In genomic region chr14:101849125-101849524, GRCh38 we compare ENCODE assay signal across 8 cellular contexts.
A peak's percentile ranks its signal among the peaks of the same experiment; 100 is the strongest.
DNase-seq lines count a peak whose midpoint lies in the region; ATAC-seq lines count a peak whose summit lies in the region.
"Had no signal": no experiment of that assay in that cellular context is flagged by ENCODE, and none has a peak within 500 bp of the region (broad histone marks: within the 10 kb centered on the region; RNA-seq: fewer than 3 reads in every experiment).

No MANE protein-coding gene starts in this region.

- H3K27ac Mint-ChIP-seq in naive B cell: peak overlapping the region; percentile 54 to 98 (median 94)
- no peak overlapping the region for H3K27ac Mint-ChIP-seq in activated naive CD4-positive, alpha-beta T cell treated with anti-CD3 and anti-CD28 coated beads, Interleukin-2, amount 10 ng/mL, durations not matched to agents 7 days and 5 days

- DNase-seq in naive B cell (peak; percentile 44), Ammon's horn (ENCODE audit: low spot score) (no peak)
- no peak for DNase-seq in activated naive CD4-positive, alpha-beta T cell treated with anti-CD3 and anti-CD28 coated beads, Interleukin-2, amount 10 ng/mL, durations not matched to agents 7 days and 5 days
- DNase-seq: kidney glomerular epithelial cell had no signal

- H3K4me3 Mint-ChIP-seq in naive B cell: peak overlapping the region in 6 of 8 donors; percentile 10 to 86 (median 38)
- no peak overlapping the region for H3K4me3 Mint-ChIP-seq in activated naive CD4-positive, alpha-beta T cell treated with anti-CD3 and anti-CD28 coated beads, Interleukin-2, amount 10 ng/mL, durations not matched to agents 7 days and 5 days

- ATAC-seq in GM18870 (IDR thresholded peaks at IDR 0.05; ENCODE audit: unreplicated experiment) (peak; percentile 78), GM21737 (IDR thresholded peaks at IDR 0.05; ENCODE audit: unreplicated experiment) (peak; percentile 73), HG03571 (IDR thresholded peaks at IDR 0.05; ENCODE audit: unreplicated experiment) (peak; percentile 81), naive B cell (ENCODE audit: low read depth in 2 of 2) (peak; percentile 59 to 68), HG03469 (IDR thresholded peaks at IDR 0.05; ENCODE audit: unreplicated experiment) (no peak)

- CTCF ChIA-PET in activated naive CD4-positive, alpha-beta T cell treated with anti-CD3 and anti-CD28 coated beads, Interleukin-2, amount 10 ng/mL, durations not matched to agents 7 days and 5 days (lab: Charles Lee): no interaction called here

- no peaks in the 10 kb centered on the region for H3K9me3 Mint-ChIP-seq in naive B cell
- H3K9me3 Mint-ChIP-seq in activated naive CD4-positive, alpha-beta T cell treated with anti-CD3 and anti-CD28 coated beads, Interleukin-2, amount 10 ng/mL, durations not matched to agents 7 days and 5 days: no peaks in the 10 kb centered on the region

- H3K4me1 Mint-ChIP-seq in naive B cell: peaks cover 70 to 94% (median 74%) of the 10 kb centered on the region in 3 donors
- H3K4me1 Mint-ChIP-seq in activated naive CD4-positive, alpha-beta T cell treated with anti-CD3 and anti-CD28 coated beads, Interleukin-2, amount 10 ng/mL, durations not matched to agents 7 days and 5 days: peaks cover 86% of the 10 kb centered on the region

- no peaks in the 10 kb centered on the region for H3K27me3 Mint-ChIP-seq in naive B cell
- H3K27me3 Mint-ChIP-seq in activated naive CD4-positive, alpha-beta T cell treated with anti-CD3 and anti-CD28 coated beads, Interleukin-2, amount 10 ng/mL, durations not matched to agents 7 days and 5 days: no peaks in the 10 kb centered on the region

- no peaks in the 10 kb centered on the region for H3K36me3 Mint-ChIP-seq in naive B cell
- H3K36me3 Mint-ChIP-seq in activated naive CD4-positive, alpha-beta T cell treated with anti-CD3 and anti-CD28 coated beads, Interleukin-2, amount 10 ng/mL, durations not matched to agents 7 days and 5 days: peaks cover 44% of the 10 kb centered on the region
